8 cellular contexts compared by ENCODE assay signal in the genomic region with DNA sequence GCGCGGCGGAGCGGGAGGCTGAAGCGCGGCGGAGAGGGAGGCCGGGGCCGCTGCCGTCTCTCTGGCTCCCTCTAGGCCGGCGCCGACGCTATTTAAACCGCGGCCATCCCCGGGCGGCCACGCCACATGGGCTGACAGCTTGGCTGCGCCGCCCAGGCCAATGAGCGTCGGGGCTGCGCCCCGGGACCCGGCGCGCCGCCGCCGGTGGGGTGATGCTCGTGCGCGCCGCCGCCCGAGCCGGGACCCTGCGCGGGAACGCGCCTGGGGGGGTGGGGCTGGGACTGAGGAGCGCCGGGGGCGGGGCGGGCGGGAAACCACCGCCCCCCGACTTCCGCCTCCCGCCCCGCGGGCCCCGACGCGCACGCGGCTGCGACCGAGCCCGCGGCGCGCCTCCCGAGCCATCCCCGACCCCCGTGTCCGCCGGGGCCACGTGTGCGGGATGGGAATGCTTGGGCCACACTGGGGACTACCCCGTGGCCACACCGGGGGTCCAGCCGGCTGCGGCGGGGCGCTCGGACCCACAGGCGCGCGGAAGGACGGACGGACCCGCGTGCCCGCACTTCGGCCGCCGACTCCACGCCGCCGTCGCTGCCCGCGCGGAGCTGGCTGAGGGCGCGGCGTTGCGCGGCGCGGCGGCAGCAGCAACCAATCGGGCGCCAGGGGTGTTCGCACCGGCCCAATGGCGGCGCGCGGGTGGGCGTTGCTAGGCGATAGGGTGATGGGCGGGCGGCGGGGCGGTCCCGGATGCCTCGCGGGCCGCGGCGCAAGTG. TPM values are rescaled to one million over a fixed set of nuclear protein-coding genes. Genes with fewer than 3 reads are reported as not detected.
DNase-seq lines count a peak whose midpoint lies in the region; ATAC-seq and TF ChIP-seq lines count a peak whose summit lies in the region.

A gene (minus strand): TSS at position 68 of the 770 bp plus-strand sequence. CDS start 1,791 bp downstream, outside the sequence.

- H3K4me1 ChIP-seq in thymus (ENCODE audit: control insufficient read depth, insufficient read depth, low read length): peaks cover 31% of the 10 kb centered on the region

- H3K9me3 ChIP-seq in SK-N-MC (ENCODE audit: low read depth, low read length) (no peaks in the 10 kb centered on the region), thymus (ENCODE audit: control insufficient read depth) (no peaks in the 10 kb centered on the region)

- TF ChIP-seq CTCF in GM10248 (IDR thresholded peaks at IDR 0.05; ENCODE audit: control extremely low read depth, extremely low read depth, low read depth, missing control alignments) (peak; percentile 64), NB4 (IDR thresholded peaks at IDR 0.05; ENCODE audit: low read depth, low read length) (no peak), osteocyte (IDR thresholded peaks at IDR 0.05) (peak; percentile 65)

- CTCF ChIA-PET in GM10248 (lab: Yijun Ruan, JAX): interaction anchor here (0.6 to 1.7 kb wide), 10 partner anchors 11 to 228 kb away, joined by 3 to 5 read pairs (median 3); a partner anchor contains a TSS

- peaks cover 26% of the 10 kb centered on the region for H3K36me3 ChIP-seq in SK-N-MC (ENCODE audit: insufficient read depth, low read length)
- peaks cover 36% of the 10 kb centered on the region for H3K36me3 ChIP-seq in thymus (ENCODE audit: control insufficient read depth, insufficient read depth)

- no peaks in the 10 kb centered on the region for H3K9me3 Mint-ChIP-seq in osteocyte (ENCODE audit: unreplicated experiment)

- POLR2A ChIA-PET in GM10248 (lab: Yijun Ruan, JAX): interaction anchor here (0.6 to 1.6 kb wide), 5 partner anchors 8 to 171 kb away, joined by 3 to 7 read pairs (median 3); a partner anchor contains a TSS

- DNase-seq in GM10248 (ENCODE audit: extremely low spot score) (peak; percentile 100), NB4 (ENCODE audit: low read depth) (peak; percentile 96), SK-N-MC (ENCODE audit: low read depth, low spot score) (no peak), glomerular visceral epithelial cell (ENCODE audit: extremely low spot score) (peak; percentile 97), osteocyte (ENCODE audit: extremely low spot score, unreplicated experiment) (peak; percentile 98)
- DNase-seq in activated naive CD4-positive, alpha-beta T cell treated with anti-CD3 and anti-CD28 coated beads, Interleukin-2, amount 50 U/mL, for 16 hours: peak; percentile 95

- peaks cover 25% of the 10 kb centered on the region for H3K4me1 Mint-ChIP-seq in osteocyte (ENCODE audit: unreplicated experiment)

- H3K27ac ChIP-seq in SK-N-MC (peak within 1 kb of the TSS; percentile 96), thymus (ENCODE audit: low read depth) (peak within 1 kb of the TSS; percentile 96)

- peak within 1 kb of the TSS; percentile 67 for H3K4me3 Mint-ChIP-seq in osteocyte (ENCODE audit: unreplicated experiment)

- peak within 1 kb of the TSS; percentile 97 for H3K9ac ChIP-seq in SK-N-MC (ENCODE audit: insufficient read length)

- H3K27ac Mint-ChIP-seq in osteocyte (ENCODE audit: unreplicated experiment): no peak within 1 kb of the TSS

- peak; percentile 79 for TF ChIP-seq POLR2A in NB4 (IDR thresholded peaks at IDR 0.05; ENCODE audit: extremely low read depth, insufficient read length)

- peak; percentile 64 for ATAC-seq in HG02571 (IDR thresholded peaks at IDR 0.05; ENCODE audit: unreplicated experiment)

- H3K4me3 ChIP-seq in NB4 (ENCODE audit: low read depth, low read length) (peak within 1 kb of the TSS; percentile 86), SK-N-MC (peak within 1 kb of the TSS; percentile 91), thymus (ENCODE audit: low read length) (peak within 1 kb of the TSS; percentile 89)

- under 1% methylated on average over 124 of the region's 124 CpGs for WGBS in thymus

- H3K36me3 Mint-ChIP-seq in osteocyte (ENCODE audit: unreplicated experiment): peaks cover under 1% of the 10 kb centered on the region

- H3K27me3 ChIP-seq in thymus (ENCODE audit: control insufficient read depth, insufficient read depth): no peaks in the 10 kb centered on the region

- no peaks in the 10 kb centered on the region for H3K27me3 Mint-ChIP-seq in osteocyte (ENCODE audit: unreplicated experiment)

RNA-seq across cellular contexts. Expression of the gene that starts here (rescaled TPM):
- total RNA-seq in osteocyte: 134 and 136 TPM in 2 replicates
- polyA plus RNA-seq in thymus: 19.0 TPM
